ENCODE assay signal across 19 cellular contexts in genomic region chr14:65256714-65257113, GRCh38.
DNase-seq lines count a peak whose midpoint lies in the region; ATAC-seq and TF ChIP-seq lines count a peak whose summit lies in the region.
"Had no signal": no experiment of that assay in that cellular context is flagged by ENCODE, and none has a peak within 500 bp of the region (broad histone marks: within the 10 kb centered on the region; RNA-seq: fewer than 3 reads in every experiment).

No MANE protein-coding gene starts in this region.

- CTCF ChIA-PET in HCT116 (lab: Charles Lee), result no interaction called here
- CTCF ChIA-PET in PC-9 (lab: Charles Lee), result no interaction called here

- no peak for DNase-seq in HCT116 (ENCODE audit: low read depth, low spot score)
- DNase-seq in PC-9, result no peak
- DNase-seq in mesenchymal stem cell, result no peak
- DNase-seq in transverse colon, result no peak
- DNase-seq in mesothelial cell of epicardium (ENCODE audit: low spot score in 2 of 2, unreplicated experiment in 2 of 2), result no peak
- DNase-seq in NCI-H2227 (lab: John Stamatoyannopoulos, UW; ENCODE audit: unreplicated experiment), result no peak
- DNase-seq in DMS153 (lab: John Stamatoyannopoulos, UW), result no peak
- DNase-seq: AML-193; EL; HFFc6; NCI-H1105 treated with DMSO at 0.1 percent for 48 hours; NCI-H2081 treated with DMSO at 0.1 percent for 48 hours; NK-92 treated with Interleukin-12 subunit alpha and Interleukin-12 subunit beta, amount 100 ng/mL, for 24 hours; SIG-M5; T-cell had no signal

- H3K36me3 ChIP-seq in HCT116 (ENCODE audit: control insufficient read depth in 1 of 2, insufficient read depth in 2 of 2, low read length in 2 of 2) (no peaks in the 10 kb centered on the region), PC-9 (ENCODE audit: low read depth) (no peaks in the 10 kb centered on the region), mesenchymal stem cell (ENCODE audit: control insufficient read depth in 1 of 2, insufficient read depth in 2 of 2, low read depth in 1 of 2, low read length in 2 of 2) (no peaks in the 10 kb centered on the region), transverse colon (no peaks in the 10 kb centered on the region)

- H3K79me2 ChIP-seq in HCT116 (ENCODE audit: insufficient read depth, low read length), result no peaks in the 10 kb centered on the region
- no peaks in the 10 kb centered on the region for H3K79me2 ChIP-seq in PC-9 (ENCODE audit: low read depth)

- H3K4me3 Mint-ChIP-seq in mesothelial cell of epicardium, result no peak overlapping the region
- H3K4me3 Mint-ChIP-seq: HFFc6, T-cell had no signal

- in situ Hi-C loops in transverse colon (cut with MboI; ENCODE audit: low pct_ligation_motif_present in 1 of 4, low pct_unique_long_range_greater_than_20kb in 1 of 4, low sequenced_read_pairs in 3 of 4), result no loop called here

- H3K27ac ChIP-seq in HCT116 (ENCODE audit: low read depth, low read length) (peak overlapping the region; percentile 96; the same call in 1 of the 2 replicates), PC-9 (peak overlapping the region; percentile 98), mesenchymal stem cell (ENCODE audit: low read length, poor library complexity, severe bottlenecking) (no peak overlapping the region), transverse colon (peak overlapping the region; percentile 70 to 82 (median 74))
- H3K27ac ChIP-seq: RWPE1 had no signal

- H3K18ac ChIP-seq in mesenchymal stem cell (ENCODE audit: low read depth in 1 of 2, low read length in 2 of 2), result no peak overlapping the region

- no peak overlapping the region for H2BK120ac ChIP-seq in mesenchymal stem cell (ENCODE audit: low read depth, low read length)

- H3K9me3 ChIP-seq in HCT116 (ENCODE audit: control insufficient read depth in 1 of 2, insufficient read depth in 1 of 2, low read depth in 1 of 2, low read length in 2 of 2), result 0 out of 4 replicates have a peak, but pooled peaks cover 0 to 3% of the 10 kb centered on the region in 2 experiments
- peaks cover 5% of the 10 kb centered on the region; the same call in 1 of the 2 replicates for H3K9me3 ChIP-seq in PC-9 (ENCODE audit: insufficient read depth, low read depth)
- peaks cover 7% of the 10 kb centered on the region for H3K9me3 ChIP-seq in mesenchymal stem cell (ENCODE audit: control insufficient read depth, low read length)
- H3K9me3 ChIP-seq in transverse colon, result no peaks in the 10 kb centered on the region

- peak overlapping the region; percentile 43; the same call in 1 of the 2 replicates for H3K9ac ChIP-seq in HCT116 (ENCODE audit: low read length)
- no peak overlapping the region for H3K9ac ChIP-seq in mesenchymal stem cell (ENCODE audit: low read length)

- no peaks in the 10 kb centered on the region for H3K79me1 ChIP-seq in mesenchymal stem cell (replicated peaks; ENCODE audit: low read length, poor library complexity, severe bottlenecking)

- H3K4me2 ChIP-seq in HCT116 (ENCODE audit: low read length) (peak overlapping the region; percentile 79), PC-9 (peak overlapping the region; percentile 84), mesenchymal stem cell (ENCODE audit: low read length, poor library complexity, severe bottlenecking) (no peak overlapping the region)

- no peak for TF ChIP-seq CTCF in HCT116 (IDR thresholded peaks at IDR 0.05 in 2 of 3, conservative IDR thresholded peaks at IDR 0.05 in 1 of 3; ENCODE audit: borderline replicate concordance in 1 of 3, insufficient read depth in 1 of 3, low read depth in 2 of 3, low read length in 2 of 3)
- no peak for TF ChIP-seq CTCF in PC-9 (conservative IDR thresholded peaks at IDR 0.05)
- TF ChIP-seq CTCF in transverse colon (IDR thresholded peaks at IDR 0.05), result no peak
- TF ChIP-seq CTCF in mesothelial cell of epicardium (IDR thresholded peaks at IDR 0.05; ENCODE audit: unreplicated experiment), result no peak

- POLR2A ChIA-PET in HCT116 (lab: Charles Lee), result no interaction called here
- POLR2A ChIA-PET in PC-9 (lab: Charles Lee; ENCODE audit: unreplicated experiment), result no interaction called here

- peak overlapping the region in 1 of 2 experiments; percentile 23 for H2BK12ac ChIP-seq in mesenchymal stem cell (ENCODE audit: low read length in 2 of 2)

- 97% methylated on average over 4 of the region's 4 CpGs for WGBS in mesenchymal stem cell
- 67 to 90% methylated on average over 1 to 4 of the region's 4 CpGs for WGBS in transverse colon (ENCODE audit: low coverage in 1 of 2), 2 donors

- H3K27ac Mint-ChIP-seq in mesothelial cell of epicardium, result no peak overlapping the region
- H3K27ac Mint-ChIP-seq: T-cell had no signal

- intact Hi-C loops in HCT116 (cut with micrococcal nuclease) (loop anchor here (5.0 kb wide), 1 partner anchor 101 kb away; no protein-coding TSS in a partner anchor), PC-9 (cut with micrococcal nuclease; ENCODE audit: unreplicated experiment) (no loop called here), transverse colon (cut with DNase I; ENCODE audit: low total_unique reads) (no loop called here)

- no peak overlapping the region for H3K4ac ChIP-seq in mesenchymal stem cell (ENCODE audit: low read depth in 1 of 2, low read length in 2 of 2)

- BruUV-seq in HCT116 (replicated peaks; lab: Mats Ljungman, UMichigan) (no TSS peak), PC-9 (replicated peaks; lab: Mats Ljungman, UMichigan) (no TSS peak)

- H4K20me1 ChIP-seq in HCT116 (ENCODE audit: insufficient read depth), result no peaks in the 10 kb centered on the region
- H4K20me1 ChIP-seq in PC-9 (ENCODE audit: insufficient read depth), result no peaks in the 10 kb centered on the region

- no peak overlapping the region for H4K8ac ChIP-seq in mesenchymal stem cell (ENCODE audit: low read length)

- TF ChIP-seq POLR2A in HCT116 (IDR thresholded peaks at IDR 0.05; ENCODE audit: borderline replicate concordance, extremely low read depth, insufficient read depth, insufficient read length) (no peak), transverse colon (IDR thresholded peaks at IDR 0.05) (no peak)

- peak overlapping the region; percentile 56 for H2AFZ ChIP-seq in HCT116 (ENCODE audit: low read depth, low read length, poor library complexity, severe bottlenecking)
- H2AFZ ChIP-seq in PC-9, result no peak overlapping the region
- no peak overlapping the region for H2AFZ ChIP-seq in mesenchymal stem cell (ENCODE audit: low read depth, low read length)

- H2BK15ac ChIP-seq in mesenchymal stem cell (ENCODE audit: low read depth, poor library complexity, severe bottlenecking), result no peak overlapping the region

- H3K23ac ChIP-seq in mesenchymal stem cell (ENCODE audit: low read length in 2 of 2), result no peak overlapping the region

- H3K14ac ChIP-seq in mesenchymal stem cell (ENCODE audit: low read length in 2 of 2), result no peak overlapping the region

- no peak overlapping the region for H3K4me3 ChIP-seq in HCT116 (replicated peaks in 1 of 2; ENCODE audit: low read depth in 1 of 2, low read length in 2 of 2)
- H3K4me3 ChIP-seq in PC-9, result no peak overlapping the region; the same call in 1 of the 2 replicates
- no peak overlapping the region for H3K4me3 ChIP-seq in mesenchymal stem cell (ENCODE audit: insufficient read depth in 1 of 2, low read depth in 1 of 2, low read length in 2 of 2)
- no peak overlapping the region for H3K4me3 ChIP-seq in transverse colon
- H3K4me3 ChIP-seq: GM12878 had no signal

- H3K4me1 Mint-ChIP-seq in mesothelial cell of epicardium, result peaks cover 26% of the 10 kb centered on the region

- ATAC-seq in HCT116, result no peak
- no peak for ATAC-seq in GM19035 (IDR thresholded peaks at IDR 0.05; ENCODE audit: unreplicated experiment)
- ATAC-seq: GM12878, SK-N-SH treated with all-trans-retinoic acid at 6 μM for 48 hours, T-cell had no signal

- RAD21 ChIA-PET in HCT116 (lab: Charles Lee; ENCODE audit: low non-redundant PET in 1 of 2, low total read pairs in 2 of 2, uncharacterized antibody in 2 of 2, unreplicated experiment in 2 of 2), result no interaction called here

- H3K9me2 ChIP-seq in HCT116 (ENCODE audit: insufficient read depth), result no peaks in the 10 kb centered on the region
- H3K9me2 ChIP-seq in PC-9 (ENCODE audit: insufficient read depth), result no peaks in the 10 kb centered on the region

- H3K36me3 Mint-ChIP-seq in mesothelial cell of epicardium, result peaks cover 1% of the 10 kb centered on the region
- H3K36me3 Mint-ChIP-seq: T-cell had no signal

- peak overlapping the region; percentile 68 for H2AK5ac ChIP-seq in mesenchymal stem cell (ENCODE audit: low read length, severe bottlenecking)

- no peaks in the 10 kb centered on the region for H3K27me3 ChIP-seq in HCT116 (ENCODE audit: insufficient read depth, low read length)
- no peaks in the 10 kb centered on the region for H3K27me3 ChIP-seq in PC-9 (ENCODE audit: insufficient read depth, low read depth)
- H3K27me3 ChIP-seq in mesenchymal stem cell (ENCODE audit: control insufficient read depth in 1 of 2, insufficient read depth in 1 of 2, low read length in 2 of 2), result no peaks in the 10 kb centered on the region
- no peaks in the 10 kb centered on the region for H3K27me3 ChIP-seq in transverse colon

- peaks cover 63% of the 10 kb centered on the region for H3F3A ChIP-seq in PC-9 (ENCODE audit: insufficient read depth, low read depth)

- H3K27me3 Mint-ChIP-seq in mesothelial cell of epicardium (ENCODE audit: low read depth), result no peaks in the 10 kb centered on the region
- H3K27me3 Mint-ChIP-seq: T-cell had no signal

- no peak overlapping the region for H2BK5ac ChIP-seq in mesenchymal stem cell (ENCODE audit: low read depth, low read length, poor library complexity, severe bottlenecking)

- peaks cover 46 to 68% of the 10 kb centered on the region in 2 experiments for H3K4me1 ChIP-seq in HCT116 (ENCODE audit: control insufficient read depth in 1 of 2, insufficient read depth in 2 of 2, low read length in 2 of 2)
- H3K4me1 ChIP-seq in PC-9 (replicated peaks; ENCODE audit: insufficient read depth), result peaks cover 76% of the 10 kb centered on the region
- H3K4me1 ChIP-seq in mesenchymal stem cell (ENCODE audit: control insufficient read depth, insufficient read depth, low read depth, low read length), result peaks cover 15% of the 10 kb centered on the region
- peaks cover 0 to 17% (median 3%) of the 10 kb centered on the region in 4 donors for H3K4me1 ChIP-seq in transverse colon

- H4K91ac ChIP-seq in mesenchymal stem cell (ENCODE audit: low read length), result no peak overlapping the region

- TF ChIP-seq RAD21 in HCT116 (IDR thresholded peaks at IDR 0.05; ENCODE audit: low read depth), result no peak

- no peak for TF ChIP-seq EP300 in transverse colon (IDR thresholded peaks at IDR 0.05; ENCODE audit: low read depth)

- H3K9me3 Mint-ChIP-seq in mesothelial cell of epicardium, result peaks cover 15% of the 10 kb centered on the region

TF ChIP-seq in HCT116, 20 proteins besides CTCF, POLR2A, EP300 and RAD21 (continues in another document):
- no peak for TF ChIP-seq JUND (IDR thresholded peaks at IDR 0.05)
- TF ChIP-seq EZH2phosphoT487 (IDR thresholded peaks at IDR 0.05; ENCODE audit: borderline replicate concordance), result no peak
